ENCODE assay signal across 35 cellular contexts in the genomic region with DNA sequence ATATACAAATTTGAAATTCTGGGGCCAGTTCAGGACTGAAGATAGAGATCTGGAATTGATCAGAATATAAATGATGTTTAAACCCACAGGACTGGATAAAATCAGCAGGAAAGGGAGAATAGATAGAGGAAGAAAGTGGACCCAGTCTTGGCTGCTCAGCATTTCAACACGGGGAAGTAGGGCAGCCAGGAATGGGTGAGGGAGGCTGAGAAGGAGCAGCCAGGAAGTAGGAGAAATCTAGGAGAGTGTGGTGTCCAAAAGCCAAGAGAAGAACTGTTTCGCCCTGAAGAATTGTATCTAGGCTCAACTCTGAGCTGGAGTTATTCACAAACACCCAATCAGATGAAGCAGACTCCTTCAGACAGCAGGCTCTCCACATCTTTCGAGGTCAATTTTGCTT.
"Had no signal": no experiment of that assay in that cellular context is flagged by ENCODE, and none has a peak within 500 bp of the region (broad histone marks: within the 10 kb centered on the region; RNA-seq: fewer than 3 reads in every experiment).

No MANE protein-coding gene starts in this region.

- H3K9me3 ChIP-seq: adrenal gland, body of pancreas, breast epithelium had no signal

- H3K4me1 Mint-ChIP-seq: activated CD4-positive, alpha-beta T cell treated with anti-CD3 and anti-CD28 coated beads for 36 hours; activated CD4-positive, alpha-beta T cell treated with anti-CD3 and anti-CD28 coated beads, Interleukin-2, amount 10 ng/mL, durations not matched to agents 7 days and 5 days; activated CD8-positive, alpha-beta memory T cell treated with anti-CD3 and anti-CD28 coated beads, Interleukin-2, amount 10 ng/mL, durations not matched to agents 7 days and 5 days; activated naive CD8-positive, alpha-beta T cell treated with anti-CD3 and anti-CD28 coated beads for 36 hours had no signal

- H3K36me3 ChIP-seq: adrenal gland, brain microvascular endothelial cell, breast epithelium, WERI-Rb-1 had no signal

- H3K4me3 ChIP-seq: adrenal gland, body of pancreas, breast epithelium had no signal

- ATAC-seq: activated CD4-positive, alpha-beta T cell treated with anti-CD3 and anti-CD28 coated beads for 36 hours; activated CD4-positive, CD25-positive, alpha-beta regulatory T cell treated with anti-CD3 and anti-CD28 coated beads, Interleukin-2, amount 50 U/mL, for 24 hours; activated CD8-positive, alpha-beta memory T cell treated with anti-CD3 and anti-CD28 coated beads, Interleukin-2, amount 10 ng/mL, durations not matched to agents 7 days and 5 days; activated CD8-positive, alpha-beta T cell treated with anti-CD3 and anti-CD28 coated beads, Interleukin-2, amount 10 ng/mL, durations not matched to agents 7 days and 5 days; activated naive CD4-positive, alpha-beta T cell treated with anti-CD3 and anti-CD28 coated beads, Interleukin-2, amount 50 U/mL, for 72 hours; body of pancreas; WTC11 had no signal

- H3K27ac Mint-ChIP-seq: activated CD4-positive, alpha-beta memory T cell treated with anti-CD3 and anti-CD28 coated beads for 36 hours; activated CD4-positive, alpha-beta T cell treated with anti-CD3 and anti-CD28 coated beads for 36 hours; activated CD4-positive, alpha-beta T cell treated with anti-CD3 and anti-CD28 coated beads, Interleukin-2, amount 10 ng/mL, durations not matched to agents 7 days and 5 days; activated CD8-positive, alpha-beta memory T cell treated with anti-CD3 and anti-CD28 coated beads, Interleukin-2, amount 10 ng/mL, durations not matched to agents 7 days and 5 days; activated CD8-positive, alpha-beta T cell treated with anti-CD3 and anti-CD28 coated beads, Interleukin-2, amount 10 ng/mL, durations not matched to agents 7 days and 5 days; activated naive CD4-positive, alpha-beta T cell treated with anti-CD3 and anti-CD28 coated beads for 36 hours; activated naive CD4-positive, alpha-beta T cell treated with anti-CD3 and anti-CD28 coated beads, Interleukin-2, amount 50 U/mL, for 72 hours; activated naive CD8-positive, alpha-beta T cell treated with anti-CD3 and anti-CD28 coated beads for 36 hours; activated T-cell treated with anti-CD3 and anti-CD28 coated beads, Interleukin-2, amount 50 U/mL, for 24 hours; activated T-helper 2 cell treated with anti-CD3 and anti-CD28 coated beads, Interferon-gamma antibody, Interleukin-2, Interleukin-4, amounts not matched to agents 10 μg/mL and 5 μg/mL and 100 μg/mL, durations not matched to agents 14 hours and 24 hours and 36 hours; T-helper 1 cell treated with Interleukin-12 subunit alpha and Interleukin-12 subunit beta and Interleukin-4 antibody, amounts not matched to agents 30 μg/mL and 1 μg/mL, for 36 hours; T-helper 2 cell treated with Interferon-gamma antibody and Interleukin-4, amounts not matched to agents 5 μg/mL and 100 μg/mL, for 36 hours; WTC11 had no signal

- H3K4me1 ChIP-seq: adrenal gland, body of pancreas, breast epithelium had no signal

- H3K9me3 Mint-ChIP-seq: activated CD4-positive, alpha-beta memory T cell treated with anti-CD3 and anti-CD28 coated beads for 36 hours; activated CD4-positive, alpha-beta T cell treated with anti-CD3 and anti-CD28 coated beads, Interleukin-2, amount 10 ng/mL, durations not matched to agents 7 days and 5 days; activated naive CD4-positive, alpha-beta T cell treated with anti-CD3 and anti-CD28 coated beads for 36 hours; activated T-helper 2 cell treated with anti-CD3 and anti-CD28 coated beads, Interferon-gamma antibody, Interleukin-2, Interleukin-4, amounts not matched to agents 10 μg/mL and 5 μg/mL and 100 μg/mL, durations not matched to agents 14 hours and 24 hours and 36 hours; T-helper 1 cell treated with Interleukin-12 subunit alpha and Interleukin-12 subunit beta and Interleukin-4 antibody, amounts not matched to agents 30 μg/mL and 1 μg/mL, for 36 hours; T-helper 2 cell treated with Interferon-gamma antibody and Interleukin-4, amounts not matched to agents 5 μg/mL and 100 μg/mL, for 36 hours had no signal

- DNase-seq: activated CD4-positive, alpha-beta memory T cell treated with anti-CD3 and anti-CD28 coated beads for 36 hours; activated CD4-positive, alpha-beta T cell treated with anti-CD3 and anti-CD28 coated beads for 1 hour; activated CD4-positive, alpha-beta T cell treated with anti-CD3 and anti-CD28 coated beads for 36 hours; activated CD4-positive, alpha-beta T cell treated with anti-CD3 and anti-CD28 coated beads for 48 hours; activated CD4-positive, alpha-beta T cell treated with anti-CD3 and anti-CD28 coated beads, Interleukin-2, amount 10 ng/mL, durations not matched to agents 7 days and 5 days; activated CD4-positive, CD25-positive, alpha-beta regulatory T cell; activated CD8-positive, alpha-beta memory T cell treated with anti-CD3 and anti-CD28 coated beads for 24 hours; activated CD8-positive, alpha-beta memory T cell treated with anti-CD3 and anti-CD28 coated beads, Interleukin-2, amount 10 ng/mL, durations not matched to agents 7 days and 5 days; activated CD8-positive, alpha-beta memory T cell treated with anti-CD3 and anti-CD28 coated beads, Interleukin-2, amount 50 U/mL, for 48 hours; activated CD8-positive, alpha-beta T cell treated with anti-CD3 and anti-CD28 coated beads, Interleukin-2, amount 10 ng/mL, durations not matched to agents 7 days and 5 days; activated effector memory CD4-positive, alpha-beta T cell treated with Interleukin-2 at 50 U/mL for 16 hours; activated gamma-delta T cell; activated naive CD4-positive, alpha-beta T cell treated with anti-CD3 and anti-CD28 coated beads for 36 hours; activated naive CD4-positive, alpha-beta T cell treated with anti-CD3 and anti-CD28 coated beads, Interleukin-2, amount 50 U/mL, for 16 hours; activated naive CD8-positive, alpha-beta T cell treated with anti-CD3 and anti-CD28 coated beads for 36 hours; activated T-cell treated with anti-CD3 and anti-CD28 coated beads, Interleukin-2, amount 50 U/mL, for 24 hours; activated T-cell treated with anti-CD3 and anti-CD28 coated beads, Interleukin-2, amount 50 U/mL, for 48 hours; adrenal gland; amniotic stem cell; aorta; body of pancreas; brain microvascular endothelial cell; central memory CD4-positive, alpha-beta T cell; SW 1271; T-helper 1 cell; T-helper 2 cell; T-helper 9 cell; WERI-Rb-1 had no signal

- H3K4me3 Mint-ChIP-seq: activated CD4-positive, alpha-beta memory T cell treated with anti-CD3 and anti-CD28 coated beads for 36 hours; activated CD4-positive, alpha-beta T cell treated with anti-CD3 and anti-CD28 coated beads for 36 hours; activated CD4-positive, alpha-beta T cell treated with anti-CD3 and anti-CD28 coated beads, Interleukin-2, amount 10 ng/mL, durations not matched to agents 7 days and 5 days; activated CD8-positive, alpha-beta memory T cell treated with anti-CD3 and anti-CD28 coated beads, Interleukin-2, amount 10 ng/mL, durations not matched to agents 7 days and 5 days; activated CD8-positive, alpha-beta T cell treated with anti-CD3 and anti-CD28 coated beads, Interleukin-2, amount 10 ng/mL, durations not matched to agents 7 days and 5 days; activated naive CD4-positive, alpha-beta T cell treated with anti-CD3 and anti-CD28 coated beads for 36 hours; activated naive CD8-positive, alpha-beta T cell treated with anti-CD3 and anti-CD28 coated beads for 36 hours; activated T-cell treated with anti-CD3 and anti-CD28 coated beads, Interleukin-2, amount 50 U/mL, for 24 hours; T-helper 1 cell treated with Interleukin-12 subunit alpha and Interleukin-12 subunit beta and Interleukin-4 antibody, amounts not matched to agents 30 μg/mL and 1 μg/mL, for 36 hours; T-helper 2 cell treated with Interferon-gamma antibody and Interleukin-4, amounts not matched to agents 5 μg/mL and 100 μg/mL, for 36 hours; WTC11 had no signal

- H3K36me3 Mint-ChIP-seq: activated CD4-positive, alpha-beta memory T cell treated with anti-CD3 and anti-CD28 coated beads for 36 hours; activated CD8-positive, alpha-beta memory T cell treated with anti-CD3 and anti-CD28 coated beads, Interleukin-2, amount 10 ng/mL, durations not matched to agents 7 days and 5 days; activated naive CD4-positive, alpha-beta T cell treated with anti-CD3 and anti-CD28 coated beads, Interleukin-2, amount 50 U/mL, for 72 hours; activated naive CD8-positive, alpha-beta T cell treated with anti-CD3 and anti-CD28 coated beads for 36 hours had no signal
